14 cellular contexts compared by ENCODE assay signal in genomic region chr20:45836841-45837240, GRCh38. TPM values are rescaled to one million over a fixed set of nuclear protein-coding genes. Genes with fewer than 3 reads are reported as not detected.
DNase-seq lines count a peak whose midpoint lies in the region; ATAC-seq, FAIRE-seq and TF ChIP-seq lines count a peak whose summit lies in the region.
"Had no signal": no experiment of that assay in that cellular context is flagged by ENCODE, and none has a peak within 500 bp of the region (broad histone marks: within the 10 kb centered on the region; RNA-seq: fewer than 3 reads in every experiment).

No MANE protein-coding gene starts in this region.

- peak overlapping the region; percentile 48; the same call in 1 of the 2 replicates for H3K4me2 ChIP-seq in IMR-90 (ENCODE audit: low read depth, low read length)
- no peak overlapping the region for H3K4me2 ChIP-seq in GM12878 (ENCODE audit: control insufficient read depth, insufficient read depth)
- H3K4me2 ChIP-seq in OCI-LY7 (ENCODE audit: low read length): no peak overlapping the region

- H2AK9ac ChIP-seq in IMR-90 (replicated peaks; ENCODE audit: low read depth, low read length, poor library complexity): peak overlapping the region; percentile 4

- SMC1A ChIA-PET in GM12878 (lab: Charles Lee; ENCODE audit: uncharacterized antibody, unreplicated experiment): interaction anchor here (0.6 kb wide), 1 partner anchor 23 kb away, joined by 4 read pairs; no protein-coding TSS in a partner anchor

- H3K9me3 ChIP-seq in IMR-90 (ENCODE audit: control insufficient read depth, insufficient read depth, low read length) (no peaks in the 10 kb centered on the region), GM12878 (replicated peaks; ENCODE audit: control insufficient read depth, insufficient read depth, low read length) (no peaks in the 10 kb centered on the region), muscle layer of colon (ENCODE audit: low read length) (no peaks in the 10 kb centered on the region), OCI-LY7 (ENCODE audit: low read length) (no peaks in the 10 kb centered on the region)

- FAIRE-seq in GM12878 (lab: Jason Lieb, UNC): no peak
- FAIRE-seq: bronchial epithelial cell had no signal

- H4K20me1 ChIP-seq in IMR-90 (ENCODE audit: insufficient read depth, low read length) (no peaks in the 10 kb centered on the region), GM12878 (ENCODE audit: control insufficient read depth, insufficient read depth) (no peaks in the 10 kb centered on the region), OCI-LY7 (ENCODE audit: insufficient read depth, low read length) (no peaks in the 10 kb centered on the region)

- H2AK5ac ChIP-seq in IMR-90 (ENCODE audit: low read depth, low read length): no peak overlapping the region

- dilution Hi-C loops in IMR-90 (cut with HindIII; ENCODE audit: low sequenced_read_pairs, unreplicated experiment): no loop called here

- no peaks in the 10 kb centered on the region for H3K36me3 ChIP-seq in ACC112 (ENCODE audit: insufficient read depth, low read length)
- peaks cover 27% of the 10 kb centered on the region for H3K36me3 ChIP-seq in IMR-90 (ENCODE audit: control insufficient read depth, insufficient read depth, low read length)
- peaks cover 0 to 2% of the 10 kb centered on the region in 2 experiments; a peak in 2 of 4 replicates for H3K36me3 ChIP-seq in GM12878 (ENCODE audit: control insufficient read depth in 2 of 2, insufficient read depth in 2 of 2, low read length in 1 of 2)
- H3K36me3 ChIP-seq in muscle layer of colon (ENCODE audit: insufficient read depth, low read length): peaks cover 17% of the 10 kb centered on the region
- H3K36me3 ChIP-seq in OCI-LY7 (ENCODE audit: insufficient read depth, low read length): no peaks in the 10 kb centered on the region

- BruUV-seq in IMR-90 (replicated peaks; lab: Mats Ljungman, UMichigan) (no TSS peak), GM12878 (replicated peaks; lab: Mats Ljungman, UMichigan) (TSS peak; percentile 27), OCI-LY7 (replicated peaks; lab: Mats Ljungman, UMichigan) (no TSS peak)

- H3K4me1 ChIP-seq in ACC112 (ENCODE audit: control insufficient read depth, insufficient read depth, low read length, unreplicated experiment) (peaks cover 25% of the 10 kb centered on the region), IMR-90 (ENCODE audit: control insufficient read depth, insufficient read depth, low read length) (peaks cover 18% of the 10 kb centered on the region), GM12878 (ENCODE audit: control insufficient read depth, insufficient read depth, low read length) (peaks cover 5% of the 10 kb centered on the region), muscle layer of colon (ENCODE audit: insufficient read depth, low read length) (peaks cover 49% of the 10 kb centered on the region), OCI-LY7 (ENCODE audit: insufficient read depth, low read length, poor library complexity, severe bottlenecking) (peaks cover 13% of the 10 kb centered on the region)

- H3K27me3 Mint-ChIP-seq in activated CD8-positive, alpha-beta memory T cell treated with anti-CD3 and anti-CD28 coated beads, Interleukin-2, amount 10 ng/mL, durations not matched to agents 7 days and 5 days: peaks cover 2% of the 10 kb centered on the region

- H3K27ac Mint-ChIP-seq in activated CD8-positive, alpha-beta memory T cell treated with anti-CD3 and anti-CD28 coated beads, Interleukin-2, amount 10 ng/mL, durations not matched to agents 7 days and 5 days: no peak overlapping the region

- no peak overlapping the region for H3K9ac ChIP-seq in IMR-90 (ENCODE audit: low read depth, low read length)
- no peak overlapping the region for H3K9ac ChIP-seq in GM12878 (ENCODE audit: control insufficient read depth, insufficient read depth, low read length)
- H3K9ac ChIP-seq in muscle layer of colon (ENCODE audit: low read length): peak overlapping the region; percentile 9

- in situ Hi-C loops in IMR-90 (cut with MboI; ENCODE audit: low sequenced_read_pairs) (no loop called here), GM12878 (cut with MboI) (no loop called here)

- no peak overlapping the region for H2BK5ac ChIP-seq in IMR-90 (ENCODE audit: low read depth, low read length, poor library complexity, severe bottlenecking)

- ATAC-seq in IMR-90 (ENCODE audit: low read depth) (no peak), GM12878 (no peak), HG02763 (IDR thresholded peaks at IDR 0.05; ENCODE audit: unreplicated experiment) (no peak)
- no peak for ATAC-seq in activated CD8-positive, alpha-beta memory T cell treated with anti-CD3 and anti-CD28 coated beads, Interleukin-2, amount 10 ng/mL, durations not matched to agents 7 days and 5 days

- H3K4me3 ChIP-seq in ACC112 (ENCODE audit: low read depth, low read length): peak overlapping the region; percentile 21; the same call in 1 of the 2 replicates
- no peak overlapping the region for H3K4me3 ChIP-seq in IMR-90 (ENCODE audit: insufficient read depth, low read depth, low read length)
- H3K4me3 ChIP-seq in GM12878: no peak overlapping the region
- peak overlapping the region in 1 of 2 donors; percentile 12 for H3K4me3 ChIP-seq in muscle layer of colon (ENCODE audit: low read depth in 1 of 2, low read length in 2 of 2)
- no peak overlapping the region for H3K4me3 ChIP-seq in OCI-LY7 (ENCODE audit: low read depth, low read length, poor library complexity, severe bottlenecking)

- no peak for DNase-seq in IMR-90
- DNase-seq in GM12878 (ENCODE audit: low read depth, low spot score): no peak
- DNase-seq in activated CD8-positive, alpha-beta memory T cell treated with anti-CD3 and anti-CD28 coated beads, Interleukin-2, amount 10 ng/mL, durations not matched to agents 7 days and 5 days: no peak
- no peak for DNase-seq in SIG-M5 (lab: John Stamatoyannopoulos, UW)
- no peak for DNase-seq in OCI-LY7 (ENCODE audit: low spot score)
- DNase-seq: activated naive CD4-positive, alpha-beta T cell treated with Interleukin-2 at 50 U/mL for 16 hours; AML-193; DMS79; stimulated activated CD8-positive, alpha-beta memory T cell treated with anti-CD3 and anti-CD28 coated beads, Interleukin-4, amount 100 ng/mL, for 48 hours had no signal

- H3K4ac ChIP-seq in IMR-90 (ENCODE audit: low read depth, low read length): no peak overlapping the region

- H4K8ac ChIP-seq in IMR-90 (ENCODE audit: low read depth in 2 of 2, low read length in 2 of 2): no peak overlapping the region

- H3K4me3 Mint-ChIP-seq in activated CD8-positive, alpha-beta memory T cell treated with anti-CD3 and anti-CD28 coated beads, Interleukin-2, amount 10 ng/mL, durations not matched to agents 7 days and 5 days: no peak overlapping the region

- no peaks in the 10 kb centered on the region for H3K27me3 ChIP-seq in ACC112 (ENCODE audit: insufficient read depth, low read length)
- H3K27me3 ChIP-seq in IMR-90 (ENCODE audit: control insufficient read depth, insufficient read depth, low read length): no peaks in the 10 kb centered on the region
- H3K27me3 ChIP-seq in GM12878 (replicated peaks in 1 of 2; ENCODE audit: control insufficient read depth in 2 of 2, insufficient read depth in 2 of 2, low read length in 1 of 2): no peaks in the 10 kb centered on the region
- H3K27me3 ChIP-seq in muscle layer of colon (ENCODE audit: control insufficient read depth in 1 of 2, insufficient read depth in 2 of 2, low read length in 2 of 2): no peaks in the 10 kb centered on the region

- no peak overlapping the region for H3K56ac ChIP-seq in IMR-90 (ENCODE audit: extremely low read depth, insufficient read depth, low read length)

- H3K79me1 ChIP-seq in IMR-90 (ENCODE audit: low read depth in 1 of 2, low read length in 2 of 2): peaks cover 15 to 27% of the 10 kb centered on the region in 2 experiments

- H3K9me2 ChIP-seq in OCI-LY7 (ENCODE audit: insufficient read depth, low read length): no peaks in the 10 kb centered on the region

- no peak overlapping the region for H2BK120ac ChIP-seq in IMR-90 (ENCODE audit: low read depth, low read length)

- H4K91ac ChIP-seq in IMR-90 (ENCODE audit: insufficient read depth, low read depth, low read length): no peak overlapping the region

- H3K27ac ChIP-seq in ACC112 (ENCODE audit: low read depth, low read length) (no peak overlapping the region), IMR-90 (ENCODE audit: insufficient read depth, low read length) (no peak overlapping the region), GM12878 (ENCODE audit: control insufficient read depth, insufficient read depth) (no peak overlapping the region), muscle layer of colon (ENCODE audit: low read depth, low read length) (peak overlapping the region; percentile 23), OCI-LY7 (ENCODE audit: low read depth, low read length, poor library complexity, severe bottlenecking) (no peak overlapping the region)

- TF ChIP-seq CTCF in IMR-90 (conservative IDR thresholded peaks at IDR 0.05; ENCODE audit: low read depth, low read length) (no peak), GM12878 (IDR thresholded peaks at IDR 0.05 in 2 of 3, conservative IDR thresholded peaks at IDR 0.05 in 1 of 3; ENCODE audit: control insufficient read depth in 2 of 3, extremely low read depth in 1 of 3, insufficient read depth in 1 of 3, low read depth in 3 of 3, low read length in 3 of 3) (no peak), OCI-LY7 (conservative IDR thresholded peaks at IDR 0.05; ENCODE audit: low read length) (no peak)

- H3K14ac ChIP-seq in IMR-90 (replicated peaks; ENCODE audit: low read depth, low read length): no peak overlapping the region

- H3K4me1 Mint-ChIP-seq in activated CD8-positive, alpha-beta memory T cell treated with anti-CD3 and anti-CD28 coated beads, Interleukin-2, amount 10 ng/mL, durations not matched to agents 7 days and 5 days: peaks cover 15% of the 10 kb centered on the region

- no peak overlapping the region for H2BK20ac ChIP-seq in IMR-90 (ENCODE audit: low read depth, low read length)

- RAD21 ChIA-PET in GM12878 (lab: Charles Lee; ENCODE audit: unreplicated experiment): no interaction called here

- H3K79me2 ChIP-seq in ACC112 (ENCODE audit: control insufficient read depth, insufficient read depth, low read length, unreplicated experiment) (peaks cover 16% of the 10 kb centered on the region), GM12878 (ENCODE audit: control insufficient read depth, insufficient read depth, low read length) (no peaks in the 10 kb centered on the region), OCI-LY7 (ENCODE audit: insufficient read depth, low read depth, low read length) (no peaks in the 10 kb centered on the region)

- no CpG with 5 or more reads among the region's 1 CpG for WGBS in IMR-90 (ENCODE audit: extremely low coverage in 2 of 2, insufficient read length in 1 of 2), 2 experiments
- 100% methylated on average over 1 of the region's 1 CpG for WGBS in GM12878 (ENCODE audit: insufficient coverage, insufficient replicate concordance, low lambda C conversion rate, missing lambda C conversion rate)

- H2AFZ ChIP-seq in ACC112 (ENCODE audit: low read length, unreplicated experiment) (no peak overlapping the region), IMR-90 (replicated peaks; ENCODE audit: low read length, poor library complexity) (no peak overlapping the region), GM12878 (ENCODE audit: control insufficient read depth, low read depth, low read length) (no peak overlapping the region), OCI-LY7 (ENCODE audit: low read length) (no peak overlapping the region)

- no peaks in the 10 kb centered on the region for H3K9me3 Mint-ChIP-seq in activated CD8-positive, alpha-beta memory T cell treated with anti-CD3 and anti-CD28 coated beads, Interleukin-2, amount 10 ng/mL, durations not matched to agents 7 days and 5 days (ENCODE audit: low read depth)

- CTCF ChIA-PET in IMR-90 (lab: Yijun Ruan, JAX): interaction anchor here (1.7 kb wide), 1 partner anchor 133 kb away, joined by 3 read pairs; no protein-coding TSS in a partner anchor
- CTCF ChIA-PET in GM12878 (lab: Yijun Ruan, JAX): interaction anchor here (0.7 to 1.0 kb wide), 2 partner anchors 12 to 38 kb away, joined by 3 to 4 read pairs; no protein-coding TSS in a partner anchor
- CTCF ChIA-PET in activated CD8-positive, alpha-beta memory T cell treated with anti-CD3 and anti-CD28 coated beads, Interleukin-2, amount 10 ng/mL, durations not matched to agents 7 days and 5 days (lab: Charles Lee): no interaction called here
- CTCF ChIA-PET in OCI-LY7 (lab: Charles Lee; ENCODE audit: unreplicated experiment): no interaction called here

- no peak overlapping the region for H3K23ac ChIP-seq in IMR-90 (ENCODE audit: low read depth, low read length)

- intact Hi-C loops in IMR-90 (cut with micrococcal nuclease): loop anchor here (10.0 kb wide), 1 partner anchor 98 kb away; the partner anchor contains the start of gene PCIF1
- intact Hi-C loops in GM12878 (cut with micrococcal nuclease; ENCODE audit: unreplicated experiment): no loop called here
- intact Hi-C loops in OCI-LY7 (cut with micrococcal nuclease; ENCODE audit: unreplicated experiment): no loop called here

- POLR2A ChIA-PET in IMR-90 (lab: Charles Lee; ENCODE audit: unreplicated experiment): no interaction called here
- POLR2A ChIA-PET in GM12878 (lab: Charles Lee): no interaction called here
- POLR2A ChIA-PET in OCI-LY7 (lab: Charles Lee): interaction anchor here (0.6 kb wide), 1 partner anchor 1732 kb away, joined by 3 read pairs; no protein-coding TSS in a partner anchor

- TF ChIP-seq EP300 in GM12878 (IDR thresholded peaks at IDR 0.05; ENCODE audit: borderline replicate concordance in 1 of 2, control insufficient read depth in 1 of 2, low read depth in 2 of 2, low read length in 2 of 2): no peak

- TF ChIP-seq RAD21 in IMR-90 (IDR thresholded peaks at IDR 0.05; ENCODE audit: low read length) (no peak), GM12878 (IDR thresholded peaks at IDR 0.05; ENCODE audit: insufficient read depth, low read depth, low read length) (no peak)

- H2BK15ac ChIP-seq in IMR-90 (ENCODE audit: low read depth, low read length): no peak overlapping the region

- H3K18ac ChIP-seq in IMR-90 (ENCODE audit: low read depth, low read length): no peak overlapping the region

- no peak overlapping the region for H4K5ac ChIP-seq in IMR-90 (ENCODE audit: low read depth, low read length)

- peaks cover 17% of the 10 kb centered on the region for H3K9me1 ChIP-seq in IMR-90 (ENCODE audit: insufficient read depth, low read length)

- H3K36me3 Mint-ChIP-seq in activated CD8-positive, alpha-beta memory T cell treated with anti-CD3 and anti-CD28 coated beads, Interleukin-2, amount 10 ng/mL, durations not matched to agents 7 days and 5 days: peaks cover 1% of the 10 kb centered on the region

- TF ChIP-seq POLR2A in IMR-90 (IDR thresholded peaks at IDR 0.05; ENCODE audit: low read depth, low read length): no peak
- no peak for TF ChIP-seq POLR2A in GM12878 (IDR thresholded peaks at IDR 0.05; ENCODE audit: low read depth, low read length)

RNA-seq across cellular contexts. Expression of gene SNX21, which starts 3.2 kb away (rescaled TPM):
- total RNA-seq in IMR-90 (2012; rRNA removed): 10.0 and 11.1 TPM in 2 replicates
- 17.9 and 19.2 TPM in 2 replicates for polyA plus RNA-seq in IMR-90 (2012; rRNA removed)
- 29.5 and 31.6 TPM in 2 replicates for polyA plus RNA-seq in IMR-90 (2012; cell fraction: cytosol; rRNA removed)
- 25.5 and 46.9 TPM in 2 replicates for polyA plus RNA-seq in IMR-90 (2012; cell fraction: nucleus; rRNA removed; ENCODE audit: low replicate concordance)
- 2.3 and 5.2 TPM in 2 replicates for total RNA-seq in GM12878 (2013; cell fraction: nucleolus; rRNA removed)
- total RNA-seq in GM12878 (2014; rRNA removed): 0.76 and 0.79 TPM in 2 replicates
- 0.22 and 0.23 TPM in 2 replicates for total RNA-seq in GM12878 (2014; rRNA removed; fragmentation: Illumina TruSeq; extraction: Trizol)
- total RNA-seq in GM12878 (2021): 0.77 and 1.2 TPM in 2 replicates
- polyA plus RNA-seq in GM12878 (2011; ENCODE audit: low read depth): 0.41 TPM
- polyA plus RNA-seq in GM12878 (2011; rRNA removed): 0.27 and 0.41 TPM in 2 replicates
- 0.76 and 0.97 TPM in 2 replicates for polyA plus RNA-seq in GM12878 (2011; cell fraction: cytosol; rRNA removed)
- 0.49 and 0.92 TPM in 2 replicates for polyA plus RNA-seq in GM12878 (2011; cell fraction: nucleus; rRNA removed)
- polyA plus RNA-seq in GM12878 (2012): 1.1 and 1.9 TPM in 2 replicates
- 0.10 and 0.27 TPM in 2 replicates for polyA plus RNA-seq in GM12878 (2014; fragmentation: Illumina TruSeq; extraction: Trizol)
- polyA plus RNA-seq in GM12878 (2014; fragmentation: Nextera tagmentation; extraction: Ambion mirVana): under 1 TPM; 0.34 to 0.37 TPM
- 1.1 and 1.3 TPM in 2 replicates for polyA plus RNA-seq in GM12878 (2014; rRNA removed)
- 1 to 10 TPM in 1 of 2 experiments, under 1 TPM in 1; 0.74 to 1.4 TPM for polyA plus RNA-seq in GM12878 (2016; fragmentation: Nextera tagmentation; extraction: Ambion mirVana)
- 0.15 and 0.52 TPM in 2 replicates for polyA minus RNA-seq in GM12878 (2011; rRNA and poly(A)+ RNA removed)
- not detected in 2 replicates for polyA minus RNA-seq in GM12878 (2011; cell fraction: cytosol; rRNA and poly(A)+ RNA removed)
- 0.85 and 1.4 TPM in 2 replicates for polyA minus RNA-seq in GM12878 (2011; cell fraction: nucleus; rRNA and poly(A)+ RNA removed)
- total RNA-seq in activated CD8-positive, alpha-beta memory T cell treated with anti-CD3 and anti-CD28 coated beads, Interleukin-2, amount 10 ng/mL, durations not matched to agents 7 days and 5 days: 1 to 10 TPM in 1 of 2 experiments, under 1 TPM in 1; 0.96 to 1.1 TPM
- total RNA-seq in OCI-LY7 (2014; rRNA removed; shearing (Covaris generic)): 0.49 and 0.79 TPM in 2 replicates
- total RNA-seq in OCI-LY7 (2022): 0.49 and 1.1 TPM in 2 replicates

RNA-seq across cellular contexts. Expression of gene TNNC2, which starts 9.7 kb away (rescaled TPM):
- 0.28 TPM in 1 of 2 replicates, not detected in the other for total RNA-seq in IMR-90 (2012; rRNA removed)
- polyA plus RNA-seq in IMR-90 (2012; rRNA removed): 0.46 and 0.53 TPM in 2 replicates
- polyA plus RNA-seq in IMR-90 (2012; cell fraction: cytosol; rRNA removed): 0.31 and 0.44 TPM in 2 replicates
- polyA plus RNA-seq in IMR-90 (2012; cell fraction: nucleus; rRNA removed; ENCODE audit: low replicate concordance): 1.8 and 4.5 TPM in 2 replicates
- total RNA-seq in GM12878 (2013; cell fraction: nucleolus; rRNA removed): not detected in 2 replicates
- total RNA-seq in GM12878 (2014; rRNA removed): not detected in 2 replicates
- total RNA-seq in GM12878 (2014; rRNA removed; fragmentation: Illumina TruSeq; extraction: Trizol): not detected in 2 replicates
- total RNA-seq in GM12878 (2021): not detected in 2 replicates
- not detected for polyA plus RNA-seq in GM12878 (2011; ENCODE audit: low read depth)
- not detected in 2 replicates for polyA plus RNA-seq in GM12878 (2011; rRNA removed)
- 0.09 and 0.15 TPM in 2 replicates for polyA plus RNA-seq in GM12878 (2011; cell fraction: cytosol; rRNA removed)
- polyA plus RNA-seq in GM12878 (2011; cell fraction: nucleus; rRNA removed): not detected in 2 replicates
- 0.31 TPM in 1 of 2 replicates, not detected in the other for polyA plus RNA-seq in GM12878 (2012)
- polyA plus RNA-seq in GM12878 (2014; fragmentation: Illumina TruSeq; extraction: Trizol): not detected in 2 replicates
- not detected for polyA plus RNA-seq in GM12878 (2014; fragmentation: Nextera tagmentation; extraction: Ambion mirVana)
- polyA plus RNA-seq in GM12878 (2014; rRNA removed): not detected in 2 replicates
- under 1 TPM in 1 of 2 experiments, not detected in 1; 0.37 TPM for polyA plus RNA-seq in GM12878 (2016; fragmentation: Nextera tagmentation; extraction: Ambion mirVana)
- not detected in 2 replicates for polyA minus RNA-seq in GM12878 (2011; rRNA and poly(A)+ RNA removed)
- not detected in 2 replicates for polyA minus RNA-seq in GM12878 (2011; cell fraction: cytosol; rRNA and poly(A)+ RNA removed)
- polyA minus RNA-seq in GM12878 (2011; cell fraction: nucleus; rRNA and poly(A)+ RNA removed): not detected in 2 replicates
- not detected for total RNA-seq in activated CD8-positive, alpha-beta memory T cell treated with anti-CD3 and anti-CD28 coated beads, Interleukin-2, amount 10 ng/mL, durations not matched to agents 7 days and 5 days
- not detected in 2 replicates for total RNA-seq in OCI-LY7 (2014; rRNA removed; shearing (Covaris generic))
- total RNA-seq in OCI-LY7 (2022): not detected in 2 replicates
- total RNA-seq: activated CD8-positive, alpha-beta memory T cell treated with anti-CD3 and anti-CD28 coated beads for 36 hours; bronchial epithelial cell had no signal

RNA-seq across cellular contexts. Expression of gene ACOT8, which starts 20.4 kb away (rescaled TPM):
- total RNA-seq in IMR-90 (2012; rRNA removed) (27.8 and 29.8 TPM in 2 replicates), GM12878 (2014; rRNA removed) (45.0 and 47.9 TPM in 2 replicates), GM12878 (2014; rRNA removed; fragmentation: Illumina TruSeq; extraction: Trizol) (15.2 and 16.5 TPM in 2 replicates), GM12878 (2021) (24.9 and 27.3 TPM in 2 replicates), OCI-LY7 (2022) (28.0 and 28.2 TPM in 2 replicates)
- polyA plus RNA-seq in IMR-90 (2012; rRNA removed) (47.5 and 54.3 TPM in 2 replicates), GM12878 (2011; rRNA removed) (22.9 and 39.3 TPM in 2 replicates), GM12878 (2014; fragmentation: Illumina TruSeq; extraction: Trizol) (9.5 and 15.9 TPM in 2 replicates), GM12878 (2014; fragmentation: Nextera tagmentation; extraction: Ambion mirVana) (10 to 100 TPM in 1 of 2 experiments, 1 to 10 TPM in 1; 5.1 to 10.1 TPM), GM12878 (2014; rRNA removed) (42.0 and 45.3 TPM in 2 replicates), GM12878 (2016; fragmentation: Nextera tagmentation; extraction: Ambion mirVana) (10 to 100 TPM; 36.3 to 47.5 TPM)
- 52.2 and 67.2 TPM in 2 replicates for polyA plus RNA-seq in IMR-90 (2012; cell fraction: cytosol; rRNA removed)
- 51.7 and 74.1 TPM in 2 replicates for polyA plus RNA-seq in IMR-90 (2012; cell fraction: nucleus; rRNA removed; ENCODE audit: low replicate concordance)
- total RNA-seq in GM12878 (2013; cell fraction: nucleolus; rRNA removed): 43.6 and 48.2 TPM in 2 replicates
- polyA plus RNA-seq in GM12878 (2011; ENCODE audit: low read depth): 12.5 TPM
- polyA plus RNA-seq in GM12878 (2011; cell fraction: cytosol; rRNA removed): 75.7 and 85.6 TPM in 2 replicates
- 67.1 and 69.3 TPM in 2 replicates for polyA plus RNA-seq in GM12878 (2011; cell fraction: nucleus; rRNA removed)
- 22.6 and 23.4 TPM in 2 replicates for polyA plus RNA-seq in GM12878 (2012)
- polyA minus RNA-seq in GM12878 (2011; rRNA and poly(A)+ RNA removed): 19.8 and 46.3 TPM in 2 replicates
- 6.8 and 13.9 TPM in 2 replicates for polyA minus RNA-seq in GM12878 (2011; cell fraction: cytosol; rRNA and poly(A)+ RNA removed)
- polyA minus RNA-seq in GM12878 (2011; cell fraction: nucleus; rRNA and poly(A)+ RNA removed): 21.6 and 34.5 TPM in 2 replicates
- 10 to 100 TPM; 36.1 TPM for total RNA-seq in activated CD8-positive, alpha-beta memory T cell treated with anti-CD3 and anti-CD28 coated beads, Interleukin-2, amount 10 ng/mL, durations not matched to agents 7 days and 5 days
- 37.1 and 44.6 TPM in 2 replicates for total RNA-seq in OCI-LY7 (2014; rRNA removed; shearing (Covaris generic))

RNA-seq across cellular contexts. Expression of gene ZSWIM3, which starts 20.6 kb away (rescaled TPM):
- total RNA-seq in IMR-90 (2012; rRNA removed): 8.1 and 8.6 TPM in 2 replicates
- 2.8 and 3.3 TPM in 2 replicates for polyA plus RNA-seq in IMR-90 (2012; rRNA removed)
- 1.6 and 2.3 TPM in 2 replicates for polyA plus RNA-seq in IMR-90 (2012; cell fraction: cytosol; rRNA removed)
- polyA plus RNA-seq in IMR-90 (2012; cell fraction: nucleus; rRNA removed; ENCODE audit: low replicate concordance): 3.4 and 3.5 TPM in 2 replicates
- total RNA-seq in GM12878 (2013; cell fraction: nucleolus; rRNA removed): 6.8 and 7.8 TPM in 2 replicates
- total RNA-seq in GM12878 (2014; rRNA removed): 4.6 and 5.7 TPM in 2 replicates
- 4.3 and 4.9 TPM in 2 replicates for total RNA-seq in GM12878 (2014; rRNA removed; fragmentation: Illumina TruSeq; extraction: Trizol)
- 4.1 and 4.5 TPM in 2 replicates for total RNA-seq in GM12878 (2021)
- polyA plus RNA-seq in GM12878 (2011; ENCODE audit: low read depth): 1.2 TPM
- 4.3 and 5.1 TPM in 2 replicates for polyA plus RNA-seq in GM12878 (2011; rRNA removed)
- polyA plus RNA-seq in GM12878 (2011; cell fraction: cytosol; rRNA removed): 5.1 and 5.5 TPM in 2 replicates
- 3.6 and 3.7 TPM in 2 replicates for polyA plus RNA-seq in GM12878 (2011; cell fraction: nucleus; rRNA removed)
- polyA plus RNA-seq in GM12878 (2012): 1.1 and 3.4 TPM in 2 replicates
- polyA plus RNA-seq in GM12878 (2014; fragmentation: Illumina TruSeq; extraction: Trizol): 3.2 and 4.7 TPM in 2 replicates
- polyA plus RNA-seq in GM12878 (2014; fragmentation: Nextera tagmentation; extraction: Ambion mirVana): 1 to 10 TPM; 1.6 to 2.0 TPM
- 4.1 and 4.6 TPM in 2 replicates for polyA plus RNA-seq in GM12878 (2014; rRNA removed)
- polyA plus RNA-seq in GM12878 (2016; fragmentation: Nextera tagmentation; extraction: Ambion mirVana): 1 to 10 TPM; 3.5 to 3.6 TPM
- polyA minus RNA-seq in GM12878 (2011; rRNA and poly(A)+ RNA removed): 11.8 and 13.4 TPM in 2 replicates
- 2.6 and 2.8 TPM in 2 replicates for polyA minus RNA-seq in GM12878 (2011; cell fraction: cytosol; rRNA and poly(A)+ RNA removed)
- 1.8 and 3.3 TPM in 2 replicates for polyA minus RNA-seq in GM12878 (2011; cell fraction: nucleus; rRNA and poly(A)+ RNA removed)
- 1 to 10 TPM; 4.5 to 6.5 TPM for total RNA-seq in activated CD8-positive, alpha-beta memory T cell treated with anti-CD3 and anti-CD28 coated beads, Interleukin-2, amount 10 ng/mL, durations not matched to agents 7 days and 5 days
- total RNA-seq in OCI-LY7 (2014; rRNA removed; shearing (Covaris generic)): 5.7 and 12.0 TPM in 2 replicates
- total RNA-seq in OCI-LY7 (2022): 6.0 and 6.8 TPM in 2 replicates

RNA-seq across cellular contexts. Expression of gene UBE2C, which starts 24.4 kb away (rescaled TPM):
- total RNA-seq in IMR-90 (2012; rRNA removed) (43.4 and 43.6 TPM in 2 replicates), GM12878 (2014; rRNA removed) (174 and 186 TPM in 2 replicates), GM12878 (2014; rRNA removed; fragmentation: Illumina TruSeq; extraction: Trizol) (115 and 117 TPM in 2 replicates), GM12878 (2021) (133 and 141 TPM in 2 replicates), OCI-LY7 (2022) (222 and 255 TPM in 2 replicates)
- polyA plus RNA-seq in IMR-90 (2012; rRNA removed) (120 and 124 TPM in 2 replicates), GM12878 (2011; rRNA removed) (139 and 175 TPM in 2 replicates), GM12878 (2014; fragmentation: Illumina TruSeq; extraction: Trizol) (163 and 178 TPM in 2 replicates), GM12878 (2014; fragmentation: Nextera tagmentation; extraction: Ambion mirVana) (100 to 1,000 TPM in 1 of 2 experiments, 10 to 100 TPM in 1; 86.2 to 140 TPM), GM12878 (2014; rRNA removed) (229 and 243 TPM in 2 replicates), GM12878 (2016; fragmentation: Nextera tagmentation; extraction: Ambion mirVana) (100 to 1,000 TPM; 396 to 412 TPM)
- 90.8 and 151 TPM in 2 replicates for polyA plus RNA-seq in IMR-90 (2012; cell fraction: cytosol; rRNA removed)
- 24.4 and 32.9 TPM in 2 replicates for polyA plus RNA-seq in IMR-90 (2012; cell fraction: nucleus; rRNA removed; ENCODE audit: low replicate concordance)
- 3.5 and 5.6 TPM in 2 replicates for total RNA-seq in GM12878 (2013; cell fraction: nucleolus; rRNA removed)
- polyA plus RNA-seq in GM12878 (2011; ENCODE audit: low read depth): 135 TPM
- polyA plus RNA-seq in GM12878 (2011; cell fraction: cytosol; rRNA removed): 226 and 261 TPM in 2 replicates
- polyA plus RNA-seq in GM12878 (2011; cell fraction: nucleus; rRNA removed): 90.0 and 96.1 TPM in 2 replicates
- polyA plus RNA-seq in GM12878 (2012): 100 and 106 TPM in 2 replicates
- polyA minus RNA-seq in GM12878 (2011; rRNA and poly(A)+ RNA removed): 59.9 and 79.5 TPM in 2 replicates
- 56.4 and 68.8 TPM in 2 replicates for polyA minus RNA-seq in GM12878 (2011; cell fraction: cytosol; rRNA and poly(A)+ RNA removed)
- 20.3 and 24.9 TPM in 2 replicates for polyA minus RNA-seq in GM12878 (2011; cell fraction: nucleus; rRNA and poly(A)+ RNA removed)
- 100 to 1,000 TPM; 206 to 219 TPM for total RNA-seq in activated CD8-positive, alpha-beta memory T cell treated with anti-CD3 and anti-CD28 coated beads, Interleukin-2, amount 10 ng/mL, durations not matched to agents 7 days and 5 days
- 225 and 269 TPM in 2 replicates for total RNA-seq in OCI-LY7 (2014; rRNA removed; shearing (Covaris generic))

Comparison
In these comparisons a context has a peak if more than half of its experiments do, and no peak if none do; other contexts are left out.
1. CTCF ChIA-PET loops: an anchor here in IMR-90 (1.7 kb wide) and GM12878 (0.7 to 1.0 kb wide); none called in activated CD8-positive, alpha-beta memory T cell treated with anti-CD3 and anti-CD28 coated beads, Interleukin-2, amount 10 ng/mL, durations not matched to agents 7 days and 5 days and OCI-LY7.